ENCODE assay signal across 31 cellular contexts in genomic region chr3:195466251-195466650, GRCh38.
"Had no signal": no experiment of that assay in that cellular context is flagged by ENCODE, and none has a peak within 500 bp of the region (broad histone marks: within the 10 kb centered on the region; RNA-seq: fewer than 3 reads in every experiment).

No MANE protein-coding gene starts in this region.

- H3K4me3 ChIP-seq: left lung, lung, neural progenitor cell, ovary, right atrium auricular region, right lobe of liver, skin epidermis, suprapubic skin, thoracic aorta, tibial artery, upper lobe of right lung had no signal

- FAIRE-seq: keratinocyte, urothelium cell line had no signal

- H3K4me3 Mint-ChIP-seq: mesothelial cell of epicardium; naive B cell; natural killer cell; nephron progenitor cell; neural progenitor cell; stimulated activated naive B cell treated with anti-CD40 and anti-IgM and Interleukin-4, amounts not matched to agents 10 μg/mL and 1 μg/mL and 100 μg/mL, for 72 hours; stimulated activated naive CD8-positive, alpha-beta T cell treated with anti-CD3 and anti-CD28 coated beads, Interleukin-15, Interleukin-2, amounts not matched to agents 100 ng/mL and 50 ng/mL, for 24 hours had no signal

- H3K4me1 Mint-ChIP-seq: natural killer cell had no signal

- H3K9ac ChIP-seq: neural progenitor cell had no signal

- H3K4me1 ChIP-seq: left lung, neural progenitor cell, right atrium auricular region, right lobe of liver, tibial artery, upper lobe of right lung had no signal

- H2AFZ ChIP-seq: neural progenitor cell had no signal

- H3K36me3 Mint-ChIP-seq: natural killer cell, neural progenitor cell had no signal

- H3K27ac ChIP-seq: left lung, neural progenitor cell, neutrophil, ovary, right atrium auricular region, right lobe of liver, skin epidermis, suprapubic skin, thoracic aorta, tibial artery, upper lobe of right lung had no signal

- DNase-seq: hippocampal formation; kidney glomerular epithelial cell; left cardiac atrium; left lung; mesendoderm; naive B cell; natural killer cell; nephron progenitor cell; occipital lobe; ovary; right lobe of liver; stimulated activated CD4-positive, alpha-beta T cell treated with anti-CD3 and anti-CD28 coated beads, Interleukin-12 subunit alpha, Interleukin-12 subunit beta, amount 100 ng/mL, for 4 hours; stimulated activated CD4-positive, alpha-beta T cell treated with anti-CD3 and anti-CD28 coated beads, Interleukin-15, amount 100 ng/mL, for 24 hours; stimulated activated CD4-positive, alpha-beta T cell treated with anti-CD3 and anti-CD28 coated beads, Interleukin-2, amount 100 ng/mL, for 24 hours; stimulated activated CD4-positive, alpha-beta T cell treated with anti-CD3 and anti-CD28 coated beads, Interleukin-4, amount 100 ng/mL, for 1 hour; stimulated activated naive B cell treated with anti-CD40 and anti-IgM and Interleukin-4, amounts not matched to agents 10 μg/mL and 1 μg/mL and 100 μg/mL, for 72 hours; tibial artery; trophoblast cell; upper lobe of right lung had no signal

- H3K27me3 ChIP-seq: left lung, neural progenitor cell, neutrophil, ovary, right atrium auricular region, right lobe of liver, suprapubic skin, tibial artery, upper lobe of right lung had no signal

- H3K36me3 ChIP-seq: left lung, neural progenitor cell, neutrophil, ovary, right atrium auricular region, right lobe of liver, suprapubic skin, thoracic aorta, tibial artery, upper lobe of right lung had no signal

- H3K27me3 Mint-ChIP-seq: naive B cell; progenitor cell of endocrine pancreas; stimulated activated naive B cell treated with anti-CD40 and anti-IgM and Interleukin-4, amounts not matched to agents 10 μg/mL and 1 μg/mL and 100 μg/mL, for 72 hours; stimulated activated naive CD8-positive, alpha-beta T cell treated with anti-CD3 and anti-CD28 coated beads, Interleukin-15, Interleukin-2, amounts not matched to agents 100 ng/mL and 50 ng/mL, for 24 hours had no signal

- ATAC-seq: left cardiac atrium; left lung; natural killer cell; right lobe of liver; stimulated activated naive B cell treated with anti-CD40 and anti-IgM and Interleukin-4, amounts not matched to agents 10 μg/mL and 1 μg/mL and 100 μg/mL, for 72 hours; upper lobe of right lung had no signal

- H3K4me2 ChIP-seq: neural progenitor cell had no signal

- H3K9me3 ChIP-seq: left lung, neutrophil, ovary, right atrium auricular region, right lobe of liver, suprapubic skin, thoracic aorta, tibial artery, upper lobe of right lung had no signal

- H3K9me3 Mint-ChIP-seq: natural killer cell, neural progenitor cell had no signal

- H3K27ac Mint-ChIP-seq: mesothelial cell of epicardium; natural killer cell; nephron progenitor cell; neural progenitor cell; progenitor cell of endocrine pancreas; stimulated activated naive B cell treated with anti-CD40 and anti-IgM and Interleukin-4, amounts not matched to agents 10 μg/mL and 1 μg/mL and 100 μg/mL, for 72 hours; stimulated activated naive CD8-positive, alpha-beta T cell treated with anti-CD3 and anti-CD28 coated beads, Interleukin-15, Interleukin-2, amounts not matched to agents 100 ng/mL and 50 ng/mL, for 24 hours had no signal
